8 cellular contexts compared by ENCODE assay signal in the genomic region with DNA sequence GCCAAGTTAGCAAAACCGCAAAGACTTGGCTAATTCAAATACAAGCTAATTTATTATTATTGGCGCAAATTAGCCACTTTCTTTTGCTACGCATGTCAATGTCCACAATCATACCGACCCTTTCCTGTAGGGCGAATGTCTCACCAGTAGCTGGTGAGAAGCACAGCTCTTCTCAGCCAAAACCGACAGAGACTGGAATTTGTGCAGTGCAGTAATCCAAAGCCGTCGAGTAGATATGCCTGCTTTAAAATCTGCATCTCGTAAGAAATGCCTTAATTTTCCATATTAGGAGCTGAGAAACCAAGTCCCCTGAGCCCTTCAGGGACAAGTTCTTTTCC. TPM values are rescaled to one million over a fixed set of nuclear protein-coding genes. Genes with fewer than 3 reads are reported as not detected.
A peak's percentile ranks its signal among the peaks of the same experiment; 100 is the strongest.
DNase-seq lines count a peak whose midpoint lies in the region; ATAC-seq and TF ChIP-seq lines count a peak whose summit lies in the region.

No MANE protein-coding gene starts in this region.

- no peaks in the 10 kb centered on the region for H3K9me3 ChIP-seq in SK-N-MC (ENCODE audit: low read depth, low read length)

- H3K9ac ChIP-seq in SK-N-MC (ENCODE audit: insufficient read length): peak overlapping the region; percentile 69

- no peaks in the 10 kb centered on the region for H3K27me3 Mint-ChIP-seq in natural killer cell (ENCODE audit: low read depth in 2 of 2)

- ATAC-seq in HG03045 (IDR thresholded peaks at IDR 0.05; ENCODE audit: unreplicated experiment) (peak; percentile 7), natural killer cell (peak; percentile 32 to 64 (median 40))

- no peaks in the 10 kb centered on the region for H3K9me3 Mint-ChIP-seq in natural killer cell

- H3K36me3 Mint-ChIP-seq in natural killer cell: no peaks in the 10 kb centered on the region

- peak overlapping the region; percentile 87 to 96 for H3K27ac Mint-ChIP-seq in natural killer cell

- peak overlapping the region; percentile 89 for H3K4me3 ChIP-seq in SK-N-MC

- H3K4me1 Mint-ChIP-seq in natural killer cell: peaks cover 10 to 14% of the 10 kb centered on the region in 2 donors

- no peaks in the 10 kb centered on the region for H3K36me3 ChIP-seq in SK-N-MC (ENCODE audit: insufficient read depth, low read length)

- TF ChIP-seq CTCF in 22Rv1 (IDR thresholded peaks at IDR 0.05) (no peak), GM10266 (IDR thresholded peaks at IDR 0.05; ENCODE audit: control insufficient read depth, insufficient read depth, low read depth, missing control alignments) (no peak), natural killer cell (IDR thresholded peaks at IDR 0.05) (no peak)

- H3K27ac ChIP-seq in 22Rv1 (peak overlapping the region; percentile 92), SK-N-MC (peak overlapping the region; percentile 11; the same call in 1 of the 2 replicates)

- H3K4me3 Mint-ChIP-seq in natural killer cell: no peak overlapping the region

- DNase-seq in GM10266 (ENCODE audit: extremely low spot score) (peak; percentile 58), SK-N-MC (ENCODE audit: low read depth, low spot score) (peak; percentile 51), epidermal melanocyte (ENCODE audit: insufficient read length, low spot score) (peak; percentile 62), natural killer cell (no peak), COLO668 (lab: John Stamatoyannopoulos, UW; ENCODE audit: unreplicated experiment) (no peak)
- DNase-seq in activated CD8-positive, alpha-beta memory T cell treated with anti-CD3 and anti-CD28 coated beads, Interleukin-2, amount 50 U/mL, for 4 hours: no peak

- intact Hi-C loops in natural killer cell (cut with micrococcal nuclease): loop anchor here (2.0 to 5.0 kb wide), 2 partner anchors 22 to 498 kb away; a partner anchor contains a TSS

RNA-seq across cellular contexts. Expression of a gene that starts 0.6 kb away (rescaled TPM):
- 10 to 100 TPM; 16.3 to 18.7 (median 18.3) TPM for total RNA-seq in natural killer cell

RNA-seq across cellular contexts. Expression of a gene that starts 21.0 kb away (rescaled TPM):
- total RNA-seq in natural killer cell: 100 to 1,000 TPM; 223 to 297 (median 259) TPM

Comparison
In these comparisons a context has a peak if more than half of its experiments do, and no peak if none do; other contexts are left out.
1. DNase-seq: peak in GM10266 (single experiment), SK-N-MC (single experiment) and epidermal melanocyte (single experiment); none in natural killer cell (single experiment), activated CD8-positive, alpha-beta memory T cell treated with anti-CD3 and anti-CD28 coated beads, Interleukin-2, amount 50 U/mL, for 4 hours (single experiment) and COLO668 (single experiment).